Comparison of ENCODE assay signal across 35 cellular contexts in the genomic region with DNA sequence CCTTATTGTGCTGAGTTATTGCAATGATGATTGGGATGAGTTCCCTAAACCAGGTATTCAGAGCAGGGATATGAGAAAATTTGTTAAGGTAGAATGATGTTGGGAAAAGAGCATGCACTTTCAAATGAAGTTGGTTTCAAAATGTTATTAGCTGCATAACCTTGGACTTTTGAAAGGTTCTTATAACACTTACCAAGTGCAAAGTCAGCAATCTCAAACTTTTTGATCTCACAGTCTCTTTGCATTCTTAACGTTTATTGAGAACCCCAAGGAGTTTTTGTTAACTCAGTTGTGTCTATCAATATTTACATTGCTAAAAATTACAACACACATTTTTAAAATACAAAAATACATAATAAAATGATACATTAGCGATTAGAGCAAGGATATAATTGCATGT.
"Had no signal": no experiment of that assay in that cellular context is flagged by ENCODE, and none has a peak within 500 bp of the region (broad histone marks: within the 10 kb centered on the region; RNA-seq: fewer than 3 reads in every experiment).

No MANE protein-coding gene starts in this region.

- H3K4me2 ChIP-seq: KMS-11 had no signal

- H3K36me3 ChIP-seq: MG63 had no signal

- H3K27me3 ChIP-seq: MG63 had no signal

- DNase-seq: Karpas-422, Kasumi-1, MG63, MM.1S, MV-4-11, NCI-H1048, NCI-H1092, NCI-H1092 treated with DMSO at 0.1 percent for 48 hours, NCI-H1105, NCI-H1105 treated with DMSO at 0.1 percent for 48 hours, NCI-H1417, NCI-H1417 treated with DMSO at 0.1 percent for 48 hours, NCI-H1436, NCI-H1436 treated with DMSO at 0.1 percent for 48 hours, NCI-H146, NCI-H1694, NCI-H1694 treated with DMSO at 0.1 percent for 48 hours, NCI-H187, NCI-H187 treated with DMSO at 0.1 percent for 48 hours, NCI-H1930, NCI-H2029, NCI-H2029 treated with DMSO at 0.1 percent for 48 hours, NCI-H2081, NCI-H2081 treated with DMSO at 0.1 percent for 48 hours, NCI-H2107, NCI-H2171, NCI-H2171 treated with DMSO at 0.1 percent for 48 hours, NCI-H2227 treated with DMSO at 0.1 percent for 48 hours, NCI-H226, NCI-H345, NCI-H446, NCI-H446 treated with DMSO at 0.1 percent for 48 hours, NCI-H510A, NCI-H510A treated with DMSO at 0.1 percent for 48 hours had no signal

- H3K9me3 ChIP-seq: MG63 had no signal

- H3K9ac ChIP-seq: KMS-11 had no signal

- H3K27ac ChIP-seq: KMS-11 had no signal

- H3K4me3 ChIP-seq: MG63 had no signal
